In genomic region chr18:12278765-12279682, GRCh38 we compare ENCODE assay signal across 10 cellular contexts. TPM values are rescaled to one million over a fixed set of nuclear protein-coding genes. Genes with fewer than 3 reads are reported as not detected.
DNase-seq lines count a peak whose midpoint lies in the region; ATAC-seq and TF ChIP-seq lines count a peak whose summit lies in the region.
"Had no signal": no experiment of that assay in that cellular context is flagged by ENCODE, and none has a peak within 500 bp of the region (broad histone marks: within the 10 kb centered on the region; RNA-seq: fewer than 3 reads in every experiment).

No MANE protein-coding gene starts in this region.

- peak overlapping the region; percentile 36 for H3K27ac Mint-ChIP-seq in WTC11
- H3K27ac Mint-ChIP-seq: natural killer cell treated with Interleukin-12 subunit alpha and Interleukin-12 subunit beta and Interleukin-15 and Interleukin-18, amount 100 ng/mL, for 72 hours had no signal

- H3K36me3 Mint-ChIP-seq in WTC11, result no peaks in the 10 kb centered on the region
- H3K36me3 Mint-ChIP-seq: natural killer cell treated with Interleukin-12 subunit alpha and Interleukin-12 subunit beta and Interleukin-15 and Interleukin-18, amount 100 ng/mL, for 72 hours had no signal

- DNase-seq in BJ (ENCODE audit: low read depth) (peak; percentile 83), WTC11 (ENCODE audit: low spot score) (peak; percentile 71), glomerular visceral epithelial cell (ENCODE audit: extremely low spot score) (peak; percentile 89), omental fat pad (ENCODE audit: low spot score) (peak; percentile 53), ACHN (no peak)
- DNase-seq: DND-41 had no signal

- H3K27me3 Mint-ChIP-seq in WTC11 (ENCODE audit: low read depth), result no peaks in the 10 kb centered on the region; the same call in 1 of the 2 replicates
- H3K27me3 Mint-ChIP-seq: natural killer cell treated with Interleukin-12 subunit alpha and Interleukin-12 subunit beta and Interleukin-15 and Interleukin-18, amount 100 ng/mL, for 72 hours had no signal

- H3K36me3 ChIP-seq in BJ (ENCODE audit: control insufficient read depth, insufficient read depth, low read length), result no peaks in the 10 kb centered on the region

- H3K9me3 Mint-ChIP-seq in WTC11, result no peaks in the 10 kb centered on the region
- H3K9me3 Mint-ChIP-seq: natural killer cell treated with Interleukin-12 subunit alpha and Interleukin-12 subunit beta and Interleukin-15 and Interleukin-18, amount 100 ng/mL, for 72 hours had no signal

- ATAC-seq in WTC11 (peak; percentile 93), omental fat pad (ENCODE audit: low FRiP score) (peak; percentile 98), GM21737 (IDR thresholded peaks at IDR 0.05; ENCODE audit: unreplicated experiment) (no peak), HG02588 (IDR thresholded peaks at IDR 0.05; ENCODE audit: unreplicated experiment) (no peak), HG02840 (IDR thresholded peaks at IDR 0.05; ENCODE audit: low FRiP score, unreplicated experiment) (no peak)
- ATAC-seq: natural killer cell treated with Interleukin-12 subunit alpha and Interleukin-12 subunit beta and Interleukin-15 and Interleukin-18, amount 100 ng/mL, for 72 hours had no signal

- CTCF ChIA-PET in BJ (lab: Yijun Ruan, JAX), result interaction anchor here (0.9 to 2.1 kb wide), 11 partner anchors 7 to 49 kb away, joined by 3 to 9 read pairs (median 4); no protein-coding TSS in a partner anchor
- CTCF ChIA-PET in WTC11 (lab: Charles Lee), result interaction anchor here (0.7 to 3.3 kb wide), 17 partner anchors 7 to 240 kb away, joined by 3 to 56 read pairs (median 6); partner anchors contain the start of gene AFG3L2

- H3K4me3 Mint-ChIP-seq in WTC11, result no peak overlapping the region
- H3K4me3 Mint-ChIP-seq: natural killer cell treated with Interleukin-12 subunit alpha and Interleukin-12 subunit beta and Interleukin-15 and Interleukin-18, amount 100 ng/mL, for 72 hours had no signal

- H3K4me1 Mint-ChIP-seq in WTC11, result peaks cover 25% of the 10 kb centered on the region

- in situ Hi-C loops in ACHN (cut with HindIII; ENCODE audit: low pct_ligation_motif_present, low pct_unique_long_range_greater_than_20kb, low sequenced_read_pairs), result no loop called here

- TF ChIP-seq CTCF in BJ (IDR thresholded peaks at IDR 0.05; ENCODE audit: insufficient read depth, low read depth, low read length) (no peak), WTC11 (IDR thresholded peaks at IDR 0.05) (no peak), omental fat pad (IDR thresholded peaks at IDR 0.05) (no peak)

- H3K4me3 ChIP-seq in BJ (ENCODE audit: low read depth, low read length), result peak overlapping the region; percentile 42

- POLR2A ChIA-PET in BJ (lab: Charles Lee), result interaction anchor here (0.5 to 1.3 kb wide), 8 partner anchors 9 to 842 kb away, joined by 3 to 18 read pairs (median 9); partner anchors contain the start of genes AFG3L2 and TUBB6
- POLR2A ChIA-PET in WTC11 (lab: Charles Lee), result interaction anchor here (0.8 to 2.1 kb wide), 5 partner anchors 8 to 98 kb away, joined by 3 to 10 read pairs (median 5); partner anchors contain the start of genes AFG3L2 and CIDEA

- no peaks in the 10 kb centered on the region for H3K27me3 ChIP-seq in BJ (ENCODE audit: control insufficient read depth, insufficient read depth, low read length)

TF ChIP-seq in WTC11, 78 proteins besides CTCF, POLR2A, EP300 and RAD21:
- TF ChIP-seq TEAD1 (CRISPR knock-in tag; IDR thresholded peaks at IDR 0.05), result no peak
- peak; percentile 73; the same call in 1 of the 2 replicates for TF ChIP-seq ZNF263 (CRISPR knock-in tag; IDR thresholded peaks at IDR 0.05; ENCODE audit: low read depth)
- 0 out of 2 replicates have a peak, but pooled peaks have one; percentile 43 for TF ChIP-seq E2F5 (CRISPR knock-in tag; IDR thresholded peaks at IDR 0.05)
- TF ChIP-seq, protein P1, sequence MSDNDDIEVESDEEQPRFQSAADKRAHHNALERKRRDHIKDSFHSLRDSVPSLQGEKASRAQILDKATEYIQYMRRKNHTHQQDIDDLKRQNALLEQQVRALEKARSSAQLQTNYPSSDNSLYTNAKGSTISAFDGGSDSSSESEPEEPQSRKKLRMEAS (CRISPR knock-in tag; IDR thresholded peaks at IDR 0.05), result peak; percentile 55; the same call in 1 of the 2 replicates
- TF ChIP-seq ZBTB21 (CRISPR knock-in tag; IDR thresholded peaks at IDR 0.05; ENCODE audit: borderline replicate concordance), result peak; percentile 56; the same call in 1 of the 2 replicates
- TF ChIP-seq CBFB (CRISPR knock-in tag; IDR thresholded peaks at IDR 0.05; ENCODE audit: low read depth), result 0 out of 2 replicates have a peak, but pooled peaks have one; percentile 31
- TF ChIP-seq E2F1 (CRISPR knock-in tag; IDR thresholded peaks at IDR 0.05), result no peak
- TF ChIP-seq, protein P2, sequence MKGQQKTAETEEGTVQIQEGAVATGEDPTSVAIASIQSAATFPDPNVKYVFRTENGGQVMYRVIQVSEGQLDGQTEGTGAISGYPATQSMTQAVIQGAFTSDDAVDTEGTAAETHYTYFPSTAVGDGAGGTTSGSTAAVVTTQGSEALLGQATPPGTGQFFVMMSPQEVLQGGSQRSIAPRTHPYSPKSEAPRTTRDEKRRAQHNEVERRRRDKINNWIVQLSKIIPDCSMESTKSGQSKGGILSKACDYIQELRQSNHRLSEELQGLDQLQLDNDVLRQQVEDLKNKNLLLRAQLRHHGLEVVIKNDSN (CRISPR knock-in tag; IDR thresholded peaks at IDR 0.05), result no peak
- 0 out of 2 replicates have a peak, but pooled peaks have one; percentile 15 for TF ChIP-seq FOXP1 (CRISPR knock-in tag; IDR thresholded peaks at IDR 0.05; ENCODE audit: borderline replicate concordance)
- peak; percentile 77 for TF ChIP-seq GABPB1 (CRISPR knock-in tag; IDR thresholded peaks at IDR 0.05)
- peak; percentile 45; the same call in 1 of the 2 replicates for TF ChIP-seq TP53 (CRISPR knock-in tag; IDR thresholded peaks at IDR 0.05)
- TF ChIP-seq ZNF121 (CRISPR knock-in tag; IDR thresholded peaks at IDR 0.05), result peak; percentile 89; the same call in 1 of the 2 replicates
TF ChIP-seq in WTC11: peak in this region for 9.

RNA-seq across cellular contexts. Expression of gene CIDEA, which starts 24.9 kb away (rescaled TPM):
- polyA plus RNA-seq in BJ (2011; rRNA removed), result not detected in 2 replicates
- not detected in 2 replicates for polyA minus RNA-seq in BJ (2011; rRNA and poly(A)+ RNA removed)
- 0.23 to 0.50 TPM (median 0.23 TPM) in 3 replicates for total RNA-seq in WTC11 (2021)
- total RNA-seq in omental fat pad, result 100 to 1,000 TPM; 132 to 584 (median 435) TPM
- total RNA-seq: natural killer cell treated with Interleukin-12 subunit alpha and Interleukin-12 subunit beta and Interleukin-15 and Interleukin-18, amount 100 ng/mL, for 72 hours had no signal

RNA-seq across cellular contexts. Expression of gene TUBB6, which starts 29.0 kb away (rescaled TPM):
- 537 and 765 TPM in 2 replicates for polyA plus RNA-seq in BJ (2011; rRNA removed)
- 374 and 543 TPM in 2 replicates for polyA minus RNA-seq in BJ (2011; rRNA and poly(A)+ RNA removed)
- total RNA-seq in WTC11 (2021), result 137 to 240 TPM (median 149 TPM) in 3 replicates
- 100 to 1,000 TPM; 316 to 921 (median 720) TPM for total RNA-seq in omental fat pad

Comparison
In these comparisons a context has a peak if more than half of its experiments do, and no peak if none do; other contexts are left out.
1. ATAC-seq: peak in WTC11 (single experiment) and omental fat pad (single experiment); none in GM21737 (single experiment), HG02588 (single experiment) and HG02840 (single experiment).
2. RNA of gene CIDEA, which starts 24.9 kb away (total RNA-seq): 132 to 584 TPM in omental fat pad; 0.23 to 0.50 TPM in WTC11; every median in the first group is over 10 times any median in the second.